In the genomic region with DNA sequence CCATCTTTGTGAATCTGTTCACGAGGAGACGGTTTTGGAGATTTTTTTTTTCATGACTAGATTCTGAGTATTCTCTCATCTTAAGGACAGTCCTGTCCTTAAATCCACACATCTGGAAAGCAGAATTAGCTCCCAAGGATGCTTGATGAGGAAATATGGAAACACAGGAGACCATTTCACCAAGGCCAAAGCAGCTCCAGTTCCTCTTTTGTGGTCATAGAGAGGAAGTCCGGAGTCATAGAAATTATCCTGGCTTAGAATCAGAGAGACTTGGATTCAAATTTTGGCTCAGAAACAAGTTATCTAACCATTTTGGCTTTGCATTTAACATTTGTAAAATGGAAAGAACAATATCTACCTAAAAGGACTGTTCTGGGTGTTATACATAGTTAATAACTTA, we compare ENCODE assay signal across 23 cellular contexts.
"Had no signal": no experiment of that assay in that cellular context is flagged by ENCODE, and none has a peak within 500 bp of the region (broad histone marks: within the 10 kb centered on the region; RNA-seq: fewer than 3 reads in every experiment).

No MANE protein-coding gene starts in this region.

- H3K4me3 ChIP-seq: spleen, testis, transverse colon had no signal

- FAIRE-seq: endothelial cell of umbilical vein, keratinocyte, urothelium cell line had no signal

- H3K27me3 ChIP-seq: testis, transverse colon had no signal

- H3K9me3 ChIP-seq: spleen, testis, transverse colon had no signal

- ATAC-seq: activated naive CD8-positive, alpha-beta T cell treated with anti-CD3 and anti-CD28 coated beads, Interleukin-2, amount 50 U/mL, for 24 hours; activated T-cell treated with anti-CD3 and anti-CD28 coated beads, Interleukin-2, amount 50 U/mL, for 4 hours; activated T-helper 17 cell treated with anti-CD3 and anti-CD28 coated beads, Interleukin-2, amount 50 U/mL, for 72 hours; effector memory CD8-positive, alpha-beta T cell; left cardiac atrium; left ventricle myocardium superior; right cardiac atrium had no signal

- H3K36me3 ChIP-seq: spleen, transverse colon had no signal

- H3K27ac ChIP-seq: spleen, testis had no signal

- DNase-seq: activated CD4-positive, alpha-beta memory T cell treated with anti-CD3 and anti-CD28 coated beads for 36 hours; activated CD4-positive, CD25-positive, alpha-beta regulatory T cell treated with anti-CD3 and anti-CD28 coated beads, Interleukin-2, amount 50 U/mL, for 72 hours; activated gamma-delta T cell treated with Interleukin-2 at 50 U/mL for 16 hours; activated naive CD8-positive, alpha-beta T cell treated with anti-CD3 and anti-CD28 coated beads, Interleukin-2, amount 50 U/mL, for 24 hours; activated T-cell treated with anti-CD3 and anti-CD28 coated beads, Interleukin-2, amount 50 U/mL, for 4 hours; amygdala; caudate nucleus; cortex of kidney; effector memory CD8-positive, alpha-beta T cell; head of caudate nucleus; hippocampal formation; left cardiac atrium; left ventricle myocardium superior; posterior cingulate gyrus; right cardiac atrium; spleen; stimulated activated naive CD4-positive, alpha-beta T cell treated with Interleukin-2 at 50 U/mL for 16 hours; testis; transverse colon had no signal

- H3K4me1 ChIP-seq: spleen, testis had no signal
